In the genomic region with DNA sequence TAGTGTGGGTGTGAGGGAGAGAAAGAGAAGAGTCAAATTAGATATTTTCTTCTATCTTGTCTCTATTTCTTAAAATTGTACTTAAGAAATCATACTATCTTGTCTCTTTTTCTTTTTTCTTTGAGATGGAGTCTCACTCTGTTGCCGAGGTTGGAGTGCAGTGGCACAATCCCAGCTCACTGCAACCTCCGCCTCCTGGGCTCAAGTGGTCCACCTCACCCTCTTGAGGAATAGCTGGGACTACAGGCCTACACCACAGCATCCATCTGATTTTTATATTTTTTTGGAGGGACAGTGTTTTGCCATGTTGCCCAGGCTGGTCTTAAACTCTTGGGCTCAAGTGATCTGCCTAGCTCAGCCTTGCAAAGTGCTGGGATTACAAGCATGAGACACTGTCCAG, we compare ENCODE assay signal across 27 cellular contexts.
"Had no signal": no experiment of that assay in that cellular context is flagged by ENCODE, and none has a peak within 500 bp of the region (broad histone marks: within the 10 kb centered on the region; RNA-seq: fewer than 3 reads in every experiment).

No MANE protein-coding gene starts in this region.

- H3K4me1 Mint-ChIP-seq: naive thymus-derived CD8-positive, alpha-beta T cell; neural progenitor cell; stimulated activated effector memory CD8-positive, alpha-beta T cell treated with anti-CD3 and anti-CD28 coated beads, Interleukin-12 subunit alpha, Interleukin-12 subunit beta, amount 100 ng/mL, for 72 hours had no signal

- H3K27me3 ChIP-seq: neural progenitor cell, ovary, right lobe of liver, sigmoid colon, stomach, tibial artery, transverse colon, vagina had no signal

- H3K27ac Mint-ChIP-seq: natural killer cell treated with Interleukin-12 subunit alpha and Interleukin-12 subunit beta and Interleukin-15 and Interleukin-18, amount 100 ng/mL, for 72 hours; neural progenitor cell; stimulated activated effector memory CD8-positive, alpha-beta T cell treated with anti-CD3 and anti-CD28 coated beads, Interleukin-12 subunit alpha, Interleukin-12 subunit beta, amount 100 ng/mL, for 72 hours; stimulated activated naive CD8-positive, alpha-beta T cell treated with anti-CD3 and anti-CD28 coated beads, Interleukin-15, Interleukin-2, amounts not matched to agents 100 ng/mL and 50 ng/mL, for 24 hours had no signal

- H3K4me3 ChIP-seq: neural progenitor cell, ovary, psoas muscle, right lobe of liver, sigmoid colon, stomach, thoracic aorta, tibial artery, transverse colon, vagina had no signal

- H3K4me1 ChIP-seq: neural progenitor cell, parathyroid adenoma, psoas muscle, right lobe of liver, sigmoid colon, tibial artery, vagina had no signal

- H3K36me3 Mint-ChIP-seq: natural killer cell treated with Interleukin-12 subunit alpha and Interleukin-12 subunit beta and Interleukin-15 and Interleukin-18, amount 100 ng/mL, for 72 hours had no signal

- H3K9me3 ChIP-seq: ovary, psoas muscle, right lobe of liver, sigmoid colon, stomach, thoracic aorta, tibial artery, transverse colon, vagina had no signal

- H3K9me3 Mint-ChIP-seq: naive thymus-derived CD8-positive, alpha-beta T cell; natural killer cell treated with Interleukin-12 subunit alpha and Interleukin-12 subunit beta and Interleukin-15 and Interleukin-18, amount 100 ng/mL, for 72 hours; neural progenitor cell; stimulated activated effector memory CD8-positive, alpha-beta T cell treated with anti-CD3 and anti-CD28 coated beads, Interleukin-12 subunit alpha, Interleukin-12 subunit beta, amount 100 ng/mL, for 72 hours; stimulated activated naive B cell treated with anti-CD40 and anti-IgM and Interleukin-4, amounts not matched to agents 10 μg/mL and 1 μg/mL and 100 μg/mL, for 72 hours; stimulated activated naive CD8-positive, alpha-beta T cell treated with anti-CD3 and anti-CD28 coated beads, Interleukin-15, Interleukin-2, amounts not matched to agents 100 ng/mL and 50 ng/mL, for 24 hours; type B pancreatic cell had no signal

- H3K4me3 Mint-ChIP-seq: naive thymus-derived CD8-positive, alpha-beta T cell; natural killer cell treated with Interleukin-12 subunit alpha and Interleukin-12 subunit beta and Interleukin-15 and Interleukin-18, amount 100 ng/mL, for 72 hours; neural progenitor cell; stimulated activated effector memory CD8-positive, alpha-beta T cell treated with anti-CD3 and anti-CD28 coated beads, Interleukin-12 subunit alpha, Interleukin-12 subunit beta, amount 100 ng/mL, for 72 hours; stimulated activated naive B cell treated with anti-CD40 and anti-IgM and Interleukin-4, amounts not matched to agents 10 μg/mL and 1 μg/mL and 100 μg/mL, for 72 hours; stimulated activated naive CD8-positive, alpha-beta T cell treated with anti-CD3 and anti-CD28 coated beads, Interleukin-15, Interleukin-2, amounts not matched to agents 100 ng/mL and 50 ng/mL, for 24 hours; type B pancreatic cell had no signal

- ATAC-seq: naive thymus-derived CD8-positive, alpha-beta T cell; natural killer cell treated with Interleukin-12 subunit alpha and Interleukin-12 subunit beta and Interleukin-15 and Interleukin-18, amount 100 ng/mL, for 72 hours; psoas muscle; right cardiac atrium; right lobe of liver; stimulated activated effector memory CD8-positive, alpha-beta T cell treated with anti-CD3 and anti-CD28 coated beads, Interleukin-12 subunit alpha, Interleukin-12 subunit beta, amount 100 ng/mL, for 72 hours; stimulated activated naive B cell treated with anti-CD40 and anti-IgM and Interleukin-4, amounts not matched to agents 10 μg/mL and 1 μg/mL and 100 μg/mL, for 72 hours had no signal

- H3K79me2 ChIP-seq: parathyroid adenoma had no signal

- H3K9ac ChIP-seq: neural progenitor cell, parathyroid adenoma had no signal

- H2AFZ ChIP-seq: neural progenitor cell, parathyroid adenoma had no signal

- DNase-seq: naive thymus-derived CD8-positive, alpha-beta T cell; occipital lobe; ovary; posterior cingulate gyrus; psoas muscle; right cardiac atrium; right lobe of liver; sigmoid colon; small intestine; stimulated activated CD4-positive, alpha-beta T cell treated with anti-CD3 and anti-CD28 coated beads, Interleukin-15, amount 100 ng/mL, for 24 hours; stimulated activated CD4-positive, alpha-beta T cell treated with anti-CD3 and anti-CD28 coated beads, Interleukin-2, amount 100 ng/mL, for 24 hours; stimulated activated CD4-positive, alpha-beta T cell treated with anti-CD3 and anti-CD28 coated beads, Interleukin-2, amount 100 ng/mL, for 48 hours; stimulated activated CD4-positive, alpha-beta T cell treated with anti-CD3 and anti-CD28 coated beads, Interleukin-4, amount 100 ng/mL, for 24 hours; stimulated activated naive B cell treated with anti-CD40 and anti-IgM and Interleukin-4, amounts not matched to agents 10 μg/mL and 1 μg/mL and 100 μg/mL, for 72 hours; stimulated activated naive CD4-positive, alpha-beta T cell treated with Interleukin-2 at 50 U/mL for 16 hours; stomach; tibial artery; transverse colon had no signal

- H3K27ac ChIP-seq: neural progenitor cell, ovary, parathyroid adenoma, psoas muscle, right lobe of liver, sigmoid colon, stomach, thoracic aorta, tibial artery, transverse colon, vagina had no signal

- H3K27me3 Mint-ChIP-seq: naive thymus-derived CD8-positive, alpha-beta T cell; natural killer cell treated with Interleukin-12 subunit alpha and Interleukin-12 subunit beta and Interleukin-15 and Interleukin-18, amount 100 ng/mL, for 72 hours; progenitor cell of endocrine pancreas; stimulated activated naive B cell treated with anti-CD40 and anti-IgM and Interleukin-4, amounts not matched to agents 10 μg/mL and 1 μg/mL and 100 μg/mL, for 72 hours; stimulated activated naive CD8-positive, alpha-beta T cell treated with anti-CD3 and anti-CD28 coated beads, Interleukin-15, Interleukin-2, amounts not matched to agents 100 ng/mL and 50 ng/mL, for 24 hours; type B pancreatic cell had no signal

- H3K4me2 ChIP-seq: neural progenitor cell had no signal

- H3K36me3 ChIP-seq: neural progenitor cell, ovary, right lobe of liver had no signal
